19 cellular contexts compared by ENCODE assay signal in the genomic region with DNA sequence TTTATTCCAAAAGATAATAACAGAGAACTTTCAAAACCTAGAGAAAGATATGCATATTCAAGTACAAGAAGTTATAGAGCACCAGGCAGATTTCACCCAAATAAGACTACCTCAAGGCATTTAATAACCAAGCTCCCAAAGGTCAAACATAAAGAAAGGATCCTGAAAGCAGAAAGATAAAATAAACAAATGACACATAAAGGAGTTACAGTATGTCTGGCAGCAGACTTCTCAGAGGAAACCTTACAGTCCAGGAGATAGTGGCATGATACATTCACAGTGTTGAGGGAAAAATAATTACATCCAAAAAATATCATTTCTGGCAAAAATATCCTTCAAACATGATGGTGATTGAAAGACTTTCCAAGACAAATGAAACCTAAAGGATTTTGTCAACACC.
DNase-seq lines count a peak whose midpoint lies in the region; TF ChIP-seq lines count a peak whose summit lies in the region.
"Had no signal": no experiment of that assay in that cellular context is flagged by ENCODE, and none has a peak within 500 bp of the region (broad histone marks: within the 10 kb centered on the region; RNA-seq: fewer than 3 reads in every experiment).

No MANE protein-coding gene starts in this region.

- H3K4me1 ChIP-seq in adipocyte (ENCODE audit: control insufficient read depth, insufficient read depth, low read length) (no peaks in the 10 kb centered on the region), ovary (ENCODE audit: insufficient read depth) (no peaks in the 10 kb centered on the region)
- H3K4me1 ChIP-seq: BE2C had no signal

- intact Hi-C loops in ovary (cut with DNase I) = no loop called here

- no peaks in the 10 kb centered on the region for H3K4me1 Mint-ChIP-seq in osteocyte (ENCODE audit: unreplicated experiment)
- H3K4me1 Mint-ChIP-seq: CD4-positive, CD25-positive, alpha-beta regulatory T cell; CD8-positive, alpha-beta memory T cell; IgD-negative memory B cell had no signal

- H3K9ac ChIP-seq in adipocyte (ENCODE audit: low read length) = no peak overlapping the region

- H3K9me3 Mint-ChIP-seq in osteocyte (ENCODE audit: unreplicated experiment) = peaks cover 16% of the 10 kb centered on the region

- H3K27ac ChIP-seq in ovary = no peak overlapping the region

- no peaks in the 10 kb centered on the region for H3K36me3 Mint-ChIP-seq in osteocyte (ENCODE audit: unreplicated experiment)
- H3K36me3 Mint-ChIP-seq: CD4-positive, CD25-positive, alpha-beta regulatory T cell; CD8-positive, alpha-beta memory T cell; IgD-negative memory B cell had no signal

- H3K4me3 Mint-ChIP-seq in osteocyte (ENCODE audit: unreplicated experiment) = no peak overlapping the region
- H3K4me3 Mint-ChIP-seq: CD4-positive, CD25-positive, alpha-beta regulatory T cell; CD8-positive, alpha-beta memory T cell; GM23338; HFFc6; IgD-negative memory B cell had no signal

- no peak for TF ChIP-seq POLR2A in ovary (IDR thresholded peaks at IDR 0.05)

- H3K4me3 ChIP-seq in adipocyte (ENCODE audit: low read length) (no peak overlapping the region), ovary (no peak overlapping the region)
- H3K4me3 ChIP-seq: GM23338 had no signal

- DNase-seq in EL (peak; percentile 2), HT1080 (ENCODE audit: low read depth) (peak; percentile 14), adipocyte (ENCODE audit: low read depth) (peak; percentile 12), kidney glomerular epithelial cell (lab: John Stamatoyannopoulos, UW) (peak; percentile 9), H4 (ENCODE audit: low spot score) (no peak), osteocyte (ENCODE audit: extremely low spot score, unreplicated experiment) (no peak), ovary (no peak)
- DNase-seq: ACHN; BE2C; C1 segment of cervical spinal cord; CD4-positive, CD25-positive, alpha-beta regulatory T cell; CD8-positive, alpha-beta memory T cell; COR-L47; DMS 273 treated with DMSO at 0.1 percent for 48 hours; H7; HFFc6; KBM-7 had no signal

- TF ChIP-seq EP300 in ovary (IDR thresholded peaks at IDR 0.05) = no peak

- H3K9me3 ChIP-seq in adipocyte (ENCODE audit: control insufficient read depth, low read length) (peaks cover 3% of the 10 kb centered on the region), ovary (no peaks in the 10 kb centered on the region)
- H3K9me3 ChIP-seq: BE2C had no signal

- H3K27me3 Mint-ChIP-seq in osteocyte (ENCODE audit: unreplicated experiment) = peaks cover 33% of the 10 kb centered on the region
- H3K27me3 Mint-ChIP-seq: CD4-positive, CD25-positive, alpha-beta regulatory T cell; CD8-positive, alpha-beta memory T cell; IgD-negative memory B cell had no signal

- no peak overlapping the region for H3K27ac Mint-ChIP-seq in osteocyte (ENCODE audit: unreplicated experiment)
- H3K27ac Mint-ChIP-seq: CD4-positive, CD25-positive, alpha-beta regulatory T cell; CD8-positive, alpha-beta memory T cell; HFFc6; IgD-negative memory B cell had no signal

- TF ChIP-seq CTCF in osteocyte (IDR thresholded peaks at IDR 0.05) = no peak
- no peak for TF ChIP-seq CTCF in ovary (IDR thresholded peaks at IDR 0.05)

- H3K36me3 ChIP-seq in adipocyte (ENCODE audit: control insufficient read depth, insufficient read depth, low read length, severe bottlenecking) = no peaks in the 10 kb centered on the region
- no peaks in the 10 kb centered on the region for H3K36me3 ChIP-seq in ovary
- H3K36me3 ChIP-seq: BE2C had no signal

- H3K27me3 ChIP-seq in adipocyte (replicated peaks; ENCODE audit: control insufficient read depth, insufficient read depth, low read length) = no peaks in the 10 kb centered on the region
- H3K27me3 ChIP-seq in ovary = no peaks in the 10 kb centered on the region
- H3K27me3 ChIP-seq: BE2C had no signal

Comparison
In these comparisons a context has a peak if more than half of its experiments do, and no peak if none do; other contexts are left out.
1. DNase-seq: peak in EL (single experiment), HT1080 (single experiment), adipocyte (single experiment) and kidney glomerular epithelial cell (single experiment); none in H4 (single experiment), osteocyte (single experiment) and ovary (0 of 5).